ENCODE assay signal across 8 cellular contexts in the genomic region with DNA sequence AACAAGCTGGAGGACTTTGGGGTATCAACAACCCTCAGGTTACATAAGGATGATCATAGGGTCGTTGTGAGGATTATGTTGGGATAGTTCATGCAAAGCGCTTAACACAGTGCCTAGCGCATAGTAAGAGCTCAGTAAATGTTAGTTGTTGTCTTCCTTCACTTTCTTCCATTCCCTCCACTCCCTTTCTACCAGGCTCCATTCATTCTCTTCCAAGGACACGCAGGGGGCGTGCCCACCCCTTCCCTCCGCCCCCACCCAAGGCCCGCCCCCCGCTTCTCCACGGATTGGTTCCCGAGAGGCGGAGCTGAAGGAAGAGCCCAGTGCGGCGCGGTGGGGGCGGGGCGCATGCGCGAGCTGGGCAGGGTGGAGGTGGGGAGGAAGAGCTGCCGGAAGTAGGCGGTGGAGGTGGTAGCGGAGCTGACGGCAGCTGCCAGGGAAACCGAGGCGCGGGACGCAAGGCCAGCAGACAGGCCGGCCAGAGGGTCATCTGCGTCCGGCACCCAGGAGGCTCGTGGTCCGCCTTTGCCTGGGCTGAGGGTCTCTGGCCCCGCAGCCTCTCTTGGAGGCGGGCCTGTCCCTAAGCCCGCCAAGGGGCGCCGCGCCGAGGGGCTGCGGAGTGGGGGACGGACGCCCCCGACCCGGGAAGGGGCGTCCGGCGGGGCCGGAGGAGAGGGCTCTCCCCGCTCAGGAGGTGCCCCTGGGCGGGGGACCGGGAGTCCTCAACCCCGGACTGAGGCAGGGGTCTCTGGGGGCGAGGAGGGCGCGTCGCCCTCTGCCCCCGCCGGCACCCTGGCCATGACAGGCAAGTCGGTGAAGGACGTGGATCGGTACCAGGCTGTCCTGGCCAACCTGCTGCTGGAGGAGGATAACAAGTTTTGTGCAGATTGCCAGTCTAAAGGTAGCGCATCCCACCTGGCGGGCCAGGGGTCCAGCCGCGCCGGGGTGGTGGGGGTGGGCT. TPM values are rescaled to one million over a fixed set of nuclear protein-coding genes. Genes with fewer than 3 reads are reported as not detected.
DNase-seq lines count a peak whose midpoint lies in the region; ATAC-seq and TF ChIP-seq lines count a peak whose summit lies in the region.

A gene (plus strand): TSS at position 405 of the 961 bp plus-strand sequence. CDS start 394 bp downstream, at position 799.

- DNase-seq in GDM1 (lab: John Stamatoyannopoulos, UW): peak; percentile 93
- DNase-seq in MV-4-11 (lab: John Stamatoyannopoulos, UW): peak; percentile 87
- peak; percentile 81 to 98 for DNase-seq in SJSA1 (ENCODE audit: low read depth in 1 of 2, low spot score in 2 of 2)
- peak; percentile 85 to 89 (median 88) for DNase-seq in activated naive CD4-positive, alpha-beta T cell (lab: John Stamatoyannopoulos, UW)
- peak; percentile 75 to 89 for DNase-seq in foreskin keratinocyte
- peak; percentile 98 for DNase-seq in neural progenitor cell (ENCODE audit: low spot score)
- peak; percentile 90 for DNase-seq in stromal cell of bone marrow (ENCODE audit: low read depth)

- H4K20me1 ChIP-seq in neural progenitor cell (ENCODE audit: low read depth): no peaks in the 10 kb centered on the region

- H3K27ac ChIP-seq in HEK293 (ENCODE audit: extremely low read depth, low read depth, low read length): peak within 1 kb of the TSS; percentile 11; the same call in 1 of the 2 replicates
- peak within 1 kb of the TSS; percentile 54 for H3K27ac ChIP-seq in SJSA1
- no peak within 1 kb of the TSS for H3K27ac ChIP-seq in foreskin keratinocyte
- no peak within 1 kb of the TSS for H3K27ac ChIP-seq in neural progenitor cell

- peak within 1 kb of the TSS; percentile 97 for H3K4me3 Mint-ChIP-seq in neural progenitor cell

- peak within 1 kb of the TSS; percentile 57 for H3K27ac Mint-ChIP-seq in neural progenitor cell

- peak within 1 kb of the TSS; percentile 85 for H3K4me2 ChIP-seq in neural progenitor cell

- H3K9me3 ChIP-seq in HEK293 (ENCODE audit: control insufficient read depth, insufficient read depth, low read depth, low read length): no peaks in the 10 kb centered on the region
- 0 out of 2 replicates have a peak, but pooled peaks cover 2% of the 10 kb centered on the region for H3K9me3 ChIP-seq in SJSA1 (replicated peaks)
- no peaks in the 10 kb centered on the region for H3K9me3 ChIP-seq in neural progenitor cell (ENCODE audit: low read depth)

- H3K4me1 ChIP-seq in HEK293 (ENCODE audit: control insufficient read depth, insufficient read depth, low read length) (no peaks in the 10 kb centered on the region), SJSA1 (replicated peaks) (peaks cover 22% of the 10 kb centered on the region), foreskin keratinocyte (peaks cover 7% of the 10 kb centered on the region), neural progenitor cell (peaks cover 7% of the 10 kb centered on the region)

- H3K36me3 Mint-ChIP-seq in neural progenitor cell: peaks cover 1% of the 10 kb centered on the region

- no peaks in the 10 kb centered on the region for H3K9me3 Mint-ChIP-seq in neural progenitor cell

- no peak within 1 kb of the TSS for H3K9ac ChIP-seq in neural progenitor cell

- H3K36me3 ChIP-seq in HEK293 (ENCODE audit: control insufficient read depth in 2 of 2, insufficient read depth in 1 of 2, low read length in 2 of 2) (no peaks in the 10 kb centered on the region), SJSA1 (peaks cover 9% of the 10 kb centered on the region), neural progenitor cell (no peaks in the 10 kb centered on the region)

- H3K27me3 Mint-ChIP-seq in neural progenitor cell (ENCODE audit: insufficient read depth, low read depth): peaks cover 5% of the 10 kb centered on the region

- TF ChIP-seq CTCF in HEK293 (tag by site-specific recombination; IDR thresholded peaks at IDR 0.05) (peak; percentile 8; the same call in 1 of the 2 replicates), foreskin keratinocyte (conservative IDR thresholded peaks at IDR 0.05) (no peak), neural progenitor cell (IDR thresholded peaks at IDR 0.05) (no peak)

- H3K4me3 ChIP-seq in HEK293 (ENCODE audit: low read depth, low read length) (peak within 1 kb of the TSS; percentile 85), SJSA1 (peak within 1 kb of the TSS; percentile 82), neural progenitor cell (peak within 1 kb of the TSS; percentile 81)

- POLR2A ChIA-PET in HEK293 (lab: Yijun Ruan, JAX): interaction anchor here (0.5 to 2.2 kb wide), 9 partner anchors 10 to 158 kb away, joined by 3 to 22 read pairs (median 4); a partner anchor contains a TSS

- ATAC-seq in foreskin keratinocyte: peak; percentile 92

- CTCF ChIA-PET in HEK293 (lab: Yijun Ruan, JAX): interaction anchor here (0.5 to 2.5 kb wide), 6 partner anchors 9 to 591 kb away, joined by 3 to 8 read pairs (median 4); no protein-coding TSS in a partner anchor

- peaks cover 17% of the 10 kb centered on the region for H3K4me1 Mint-ChIP-seq in neural progenitor cell

- H3K27me3 ChIP-seq in SJSA1 (replicated peaks) (no peaks in the 10 kb centered on the region), foreskin keratinocyte (no peaks in the 10 kb centered on the region), neural progenitor cell (no peaks in the 10 kb centered on the region)

- peaks cover 18% of the 10 kb centered on the region for H3K79me2 ChIP-seq in neural progenitor cell (ENCODE audit: low read depth)

- peaks cover 9% of the 10 kb centered on the region for H3F3A ChIP-seq in neural progenitor cell (ENCODE audit: low read depth)

- H2AFZ ChIP-seq in neural progenitor cell (replicated peaks): peak within 1 kb of the TSS; percentile 64

TF ChIP-seq in HEK293, 187 proteins besides CTCF, POLR2A, EP300 and RAD21 (continues in another document):
- TF ChIP-seq ZNF10 (tag by site-specific recombination; IDR thresholded peaks at IDR 0.05) (peak; percentile 53; the same call in 1 of the 2 replicates), ZNF76 (tag by site-specific recombination; IDR thresholded peaks at IDR 0.05; ENCODE audit: borderline replicate concordance, low read depth) (no peak), ZSCAN30 (tag by site-specific recombination; IDR thresholded peaks at IDR 0.05) (0 out of 2 replicates have a peak, but pooled peaks have one; percentile 23), KLF10 (tag by site-specific recombination; IDR thresholded peaks at IDR 0.05) (no peak), ZNF473 (tag by site-specific recombination; IDR thresholded peaks at IDR 0.05) (no peak), HOXA7 (CRISPR knock-in tag; IDR thresholded peaks at IDR 0.05; ENCODE audit: borderline replicate concordance) (no peak), ZNF776 (tag by site-specific recombination; IDR thresholded peaks at IDR 0.05; ENCODE audit: borderline replicate concordance) (no peak), ZNF24 (tag by site-specific recombination; IDR thresholded peaks at IDR 0.05) (no peak), ZFHX2 (tag by site-specific recombination; conservative IDR thresholded peaks at IDR 0.05) (peak; percentile 70), GLIS1 (tag by site-specific recombination; IDR thresholded peaks at IDR 0.05) (no peak)
- TF ChIP-seq, protein P1, sequence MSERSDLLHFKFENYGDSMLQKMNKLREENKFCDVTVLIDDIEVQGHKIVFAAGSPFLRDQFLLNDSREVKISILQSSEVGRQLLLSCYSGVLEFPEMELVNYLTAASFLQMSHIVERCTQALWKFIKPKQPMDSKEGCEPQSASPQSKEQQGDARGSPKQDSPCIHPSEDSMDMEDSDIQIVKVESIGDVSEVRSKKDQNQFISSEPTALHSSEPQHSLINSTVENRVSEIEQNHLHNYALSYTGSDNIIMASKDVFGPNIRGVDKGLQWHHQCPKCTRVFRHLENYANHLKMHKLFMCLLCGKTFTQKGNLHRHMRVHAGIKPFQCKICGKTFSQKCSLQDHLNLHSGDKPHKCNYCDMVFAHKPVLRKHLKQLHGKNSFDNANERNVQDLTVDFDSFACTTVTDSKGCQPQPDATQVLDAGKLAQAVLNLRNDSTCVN (tag by site-specific recombination; optimal IDR thresholded peaks at IDR 0.05): no peak
- TF ChIP-seq, protein P2, sequence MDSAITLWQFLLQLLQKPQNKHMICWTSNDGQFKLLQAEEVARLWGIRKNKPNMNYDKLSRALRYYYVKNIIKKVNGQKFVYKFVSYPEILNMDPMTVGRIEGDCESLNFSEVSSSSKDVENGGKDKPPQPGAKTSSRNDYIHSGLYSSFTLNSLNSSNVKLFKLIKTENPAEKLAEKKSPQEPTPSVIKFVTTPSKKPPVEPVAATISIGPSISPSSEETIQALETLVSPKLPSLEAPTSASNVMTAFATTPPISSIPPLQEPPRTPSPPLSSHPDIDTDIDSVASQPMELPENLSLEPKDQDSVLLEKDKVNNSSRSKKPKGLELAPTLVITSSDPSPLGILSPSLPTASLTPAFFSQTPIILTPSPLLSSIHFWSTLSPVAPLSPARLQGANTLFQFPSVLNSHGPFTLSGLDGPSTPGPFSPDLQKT (IDR thresholded peaks at IDR 0.05; ENCODE audit: borderline replicate concordance, low read depth, low read length): peak; percentile 33; the same call in 1 of the 2 replicates

RNA-seq across cellular contexts. Expression of the gene that starts here (rescaled TPM):
- 31.9 and 37.1 TPM in 2 replicates for total RNA-seq in SJSA1 (2014; rRNA removed; shearing (Covaris generic))
- total RNA-seq in foreskin keratinocyte (20.4 and 20.9 TPM in 2 replicates), neural progenitor cell (ENCODE audit: low replicate concordance) (9.4 and 11.7 TPM in 2 replicates)
- polyA plus RNA-seq in foreskin keratinocyte: 15.8 and 18.5 TPM in 2 replicates

Comparison
In these comparisons a context has a peak if more than half of its experiments do, and no peak if none do; other contexts are left out.
1. H3K27ac ChIP-seq: peak in HEK293 (single experiment) and SJSA1 (single experiment); none in foreskin keratinocyte (single experiment) and neural progenitor cell (single experiment).
2. Peak in every context shown above with its lines, with median percentiles within 50 percentile points of each other: DNase-seq and H3K4me3 ChIP-seq.